1 cellular context compared by ENCODE assay signal in genomic region chr16:66894948-66895696, GRCh38.
TF ChIP-seq lines count a peak whose summit lies in the region.

No MANE protein-coding gene starts in this region.

TF ChIP-seq in K562, 482 proteins besides CTCF, POLR2A, EP300 and RAD21 (continued from another document):
- TF ChIP-seq CTCFL (IDR thresholded peaks at IDR 0.05; ENCODE audit: borderline replicate concordance, insufficient read depth, low read depth, low read length, poor library complexity, severe bottlenecking) (no peak), HDGF (IDR thresholded peaks at IDR 0.05) (no peak; the same call in 1 of the 2 replicates), MBD1 (CRISPR knock-in tag; IDR thresholded peaks at IDR 0.05) (no peak), HIVEP1 (CRISPR knock-in tag; IDR thresholded peaks at IDR 0.05) (no peak), ZNF277 (CRISPR knock-in tag; IDR thresholded peaks at IDR 0.05; ENCODE audit: borderline replicate concordance) (no peak), CREM (IDR thresholded peaks at IDR 0.05; ENCODE audit: low read depth) (peak; percentile 41; the same call in 1 of the 2 replicates), SMC3 (conservative IDR thresholded peaks at IDR 0.05; ENCODE audit: insufficient read depth, low read depth, low read length) (peak; percentile 94), BCL6 (CRISPR knock-in tag; IDR thresholded peaks at IDR 0.05) (no peak), STAG1 (CRISPR knock-in tag; IDR thresholded peaks at IDR 0.05; ENCODE audit: borderline replicate concordance) (peak; percentile 65; the same call in 1 of the 2 replicates), RBBP5 (IDR thresholded peaks at IDR 0.05; ENCODE audit: borderline replicate concordance, insufficient read depth, low read length, poor library complexity, severe bottlenecking) (no peak), ZNF280A (IDR thresholded peaks at IDR 0.05; ENCODE audit: low read depth, partially characterized antibody) (no peak), MAZ (CRISPR knock-in tag; conservative IDR thresholded peaks at IDR 0.05 in 1 of 2, IDR thresholded peaks at IDR 0.05 in 1 of 2) (peak; percentile 45 to 51; a peak in 1 of 4 replicates), NEUROD1 (IDR thresholded peaks at IDR 0.05; ENCODE audit: borderline replicate concordance, low read depth, low read length, partially characterized antibody) (peak; percentile 13), E4F1 (CRISPR knock-in tag; IDR thresholded peaks at IDR 0.05; ENCODE audit: borderline replicate concordance) (no peak), PURB (CRISPR knock-in tag; IDR thresholded peaks at IDR 0.05; ENCODE audit: low read depth) (no peak), TCFL5 (CRISPR knock-in tag; conservative IDR thresholded peaks at IDR 0.05) (no peak), ZC3H4 (CRISPR knock-in tag; IDR thresholded peaks at IDR 0.05; ENCODE audit: borderline replicate concordance) (0 out of 2 replicates have a peak, but pooled peaks have one; percentile 13), TCF3 (CRISPR knock-in tag; IDR thresholded peaks at IDR 0.05) (no peak), ARID2 (IDR thresholded peaks at IDR 0.05) (peak; percentile 91), FUS (optimal IDR thresholded peaks at IDR 0.05; ENCODE audit: low read depth, low read length) (no peak), TRIM28 (IDR thresholded peaks at IDR 0.05) (no peak), THRAP3 (IDR thresholded peaks at IDR 0.05; ENCODE audit: borderline replicate concordance) (no peak), ZNF75A (CRISPR knock-in tag; IDR thresholded peaks at IDR 0.05) (no peak), WHSC1 (IDR thresholded peaks at IDR 0.05; ENCODE audit: low read length) (no peak), ZNF146 (CRISPR knock-in tag; IDR thresholded peaks at IDR 0.05; ENCODE audit: unreplicated experiment) (no peak), RNF219 (CRISPR knock-in tag; IDR thresholded peaks at IDR 0.05) (no peak), ETS1 (conservative IDR thresholded peaks at IDR 0.05; ENCODE audit: control insufficient read depth, low read depth, low read length) (no peak), MAFK (IDR thresholded peaks at IDR 0.05; ENCODE audit: low read length) (no peak), TAF7 (tag; IDR thresholded peaks at IDR 0.05) (no peak), ELF1 (tag; IDR thresholded peaks at IDR 0.05) (no peak), CTBP1 (IDR thresholded peaks at IDR 0.05; ENCODE audit: borderline replicate concordance) (peak; percentile 49; the same call in 1 of the 2 replicates), CREB3 (tag; conservative IDR thresholded peaks at IDR 0.05; ENCODE audit: low read depth) (no peak), MYNN (IDR thresholded peaks at IDR 0.05) (peak; percentile 48; the same call in 1 of the 2 replicates), MYNN (CRISPR knock-in tag; IDR thresholded peaks at IDR 0.05) (no peak), KLF16 (IDR thresholded peaks at IDR 0.05) (peak; percentile 7; the same call in 1 of the 2 replicates), EGR1 (conservative IDR thresholded peaks at IDR 0.05) (no peak), PPARD (CRISPR knock-in tag; IDR thresholded peaks at IDR 0.05) (no peak), HMGN3 (IDR thresholded peaks at IDR 0.05; ENCODE audit: borderline replicate concordance, extremely low read depth, insufficient read length, low read depth, low read length) (no peak), ZBTB9 (CRISPR knock-in tag; IDR thresholded peaks at IDR 0.05) (no peak), CBFA2T2 (conservative IDR thresholded peaks at IDR 0.05) (no peak), E2F6 (IDR thresholded peaks at IDR 0.05; ENCODE audit: borderline replicate concordance in 1 of 2, extremely low read depth in 1 of 2, insufficient read depth in 1 of 2, insufficient read length in 1 of 2, low read depth in 1 of 2, low read length in 1 of 2, poor library complexity in 1 of 2, severe bottlenecking in 1 of 2) (no peak), ZKSCAN3 (CRISPR knock-in tag; IDR thresholded peaks at IDR 0.05) (no peak), SNIP1 (IDR thresholded peaks at IDR 0.05; ENCODE audit: low read depth) (no peak), TGIF2 (CRISPR knock-in tag; IDR thresholded peaks at IDR 0.05) (no peak), ZNF124 (CRISPR knock-in tag; IDR thresholded peaks at IDR 0.05) (no peak)
